2 cellular contexts compared by ENCODE assay signal in the genomic region with DNA sequence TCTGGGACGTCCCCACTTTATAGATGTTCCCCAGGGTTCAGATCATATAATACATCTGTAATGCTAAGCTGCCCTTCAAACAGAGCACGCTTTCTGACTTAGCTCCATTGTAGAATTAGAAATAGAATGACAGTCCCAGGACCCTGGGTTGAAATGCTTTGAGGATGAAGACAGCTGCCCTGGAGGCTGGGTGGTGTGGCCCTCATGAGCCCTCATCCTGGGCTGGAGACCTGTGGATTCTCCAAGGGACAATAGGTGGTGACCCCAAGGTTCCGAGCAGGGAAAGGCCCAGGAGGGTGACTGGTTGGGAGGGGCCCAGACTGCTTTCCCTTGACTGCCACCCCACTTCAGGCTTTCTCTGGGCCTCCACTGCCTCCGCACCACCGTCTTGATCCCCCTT.
TF ChIP-seq lines count a peak whose summit lies in the region.

No MANE protein-coding gene starts in this region.

TF ChIP-seq in IMR-90, 13 proteins besides CTCF, POLR2A, EP300 and RAD21:
- TF ChIP-seq BHLHE40 (IDR thresholded peaks at IDR 0.05; ENCODE audit: low read depth, low read length) = no peak
- TF ChIP-seq SMC3 (IDR thresholded peaks at IDR 0.05; ENCODE audit: low read depth, low read length) = no peak
- TF ChIP-seq RCOR1 (IDR thresholded peaks at IDR 0.05; ENCODE audit: insufficient replicate concordance, low read length) = no peak
- TF ChIP-seq, protein P1, sequence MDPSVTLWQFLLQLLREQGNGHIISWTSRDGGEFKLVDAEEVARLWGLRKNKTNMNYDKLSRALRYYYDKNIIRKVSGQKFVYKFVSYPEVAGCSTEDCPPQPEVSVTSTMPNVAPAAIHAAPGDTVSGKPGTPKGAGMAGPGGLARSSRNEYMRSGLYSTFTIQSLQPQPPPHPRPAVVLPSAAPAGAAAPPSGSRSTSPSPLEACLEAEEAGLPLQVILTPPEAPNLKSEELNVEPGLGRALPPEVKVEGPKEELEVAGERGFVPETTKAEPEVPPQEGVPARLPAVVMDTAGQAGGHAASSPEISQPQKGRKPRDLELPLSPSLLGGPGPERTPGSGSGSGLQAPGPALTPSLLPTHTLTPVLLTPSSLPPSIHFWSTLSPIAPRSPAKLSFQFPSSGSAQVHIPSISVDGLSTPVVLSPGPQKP (IDR thresholded peaks at IDR 0.05; ENCODE audit: borderline replicate concordance, low read depth, low read length) = no peak
- no peak for TF ChIP-seq MAZ (IDR thresholded peaks at IDR 0.05; ENCODE audit: borderline replicate concordance, low read depth, low read length)
- no peak for TF ChIP-seq NFE2L2 (IDR thresholded peaks at IDR 0.05; ENCODE audit: low read depth, low read length)
- TF ChIP-seq, protein P2, sequence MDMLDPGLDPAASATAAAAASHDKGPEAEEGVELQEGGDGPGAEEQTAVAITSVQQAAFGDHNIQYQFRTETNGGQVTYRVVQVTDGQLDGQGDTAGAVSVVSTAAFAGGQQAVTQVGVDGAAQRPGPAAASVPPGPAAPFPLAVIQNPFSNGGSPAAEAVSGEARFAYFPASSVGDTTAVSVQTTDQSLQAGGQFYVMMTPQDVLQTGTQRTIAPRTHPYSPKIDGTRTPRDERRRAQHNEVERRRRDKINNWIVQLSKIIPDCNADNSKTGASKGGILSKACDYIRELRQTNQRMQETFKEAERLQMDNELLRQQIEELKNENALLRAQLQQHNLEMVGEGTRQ (IDR thresholded peaks at IDR 0.05; ENCODE audit: low read depth, low read length) = no peak
- TF ChIP-seq CHD1 (IDR thresholded peaks at IDR 0.05; ENCODE audit: low read depth, low read length) = no peak
- no peak for TF ChIP-seq RFX5 (IDR thresholded peaks at IDR 0.05; ENCODE audit: low read depth, low read length)
- no peak for TF ChIP-seq CEBPB (IDR thresholded peaks at IDR 0.05; ENCODE audit: low read depth, low read length)
- no peak for TF ChIP-seq MAFK (IDR thresholded peaks at IDR 0.05; ENCODE audit: low read depth, low read length)
- TF ChIP-seq FOS (IDR thresholded peaks at IDR 0.05; ENCODE audit: low read depth, low read length) = no peak
- TF ChIP-seq MXI1 (IDR thresholded peaks at IDR 0.05; ENCODE audit: borderline replicate concordance, low read depth, low read length) = no peak

TF ChIP-seq in K562, 482 proteins besides CTCF, POLR2A, EP300 and RAD21:
- TF ChIP-seq, protein P3, sequence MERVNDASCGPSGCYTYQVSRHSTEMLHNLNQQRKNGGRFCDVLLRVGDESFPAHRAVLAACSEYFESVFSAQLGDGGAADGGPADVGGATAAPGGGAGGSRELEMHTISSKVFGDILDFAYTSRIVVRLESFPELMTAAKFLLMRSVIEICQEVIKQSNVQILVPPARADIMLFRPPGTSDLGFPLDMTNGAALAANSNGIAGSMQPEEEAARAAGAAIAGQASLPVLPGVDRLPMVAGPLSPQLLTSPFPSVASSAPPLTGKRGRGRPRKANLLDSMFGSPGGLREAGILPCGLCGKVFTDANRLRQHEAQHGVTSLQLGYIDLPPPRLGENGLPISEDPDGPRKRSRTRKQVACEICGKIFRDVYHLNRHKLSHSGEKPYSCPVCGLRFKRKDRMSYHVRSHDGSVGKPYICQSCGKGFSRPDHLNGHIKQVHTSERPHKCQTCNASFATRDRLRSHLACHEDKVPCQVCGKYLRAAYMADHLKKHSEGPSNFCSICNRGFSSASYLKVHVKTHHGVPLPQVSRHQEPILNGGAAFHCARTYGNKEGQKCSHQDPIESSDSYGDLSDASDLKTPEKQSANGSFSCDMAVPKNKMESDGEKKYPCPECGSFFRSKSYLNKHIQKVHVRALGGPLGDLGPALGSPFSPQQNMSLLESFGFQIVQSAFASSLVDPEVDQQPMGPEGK (CRISPR knock-in tag; IDR thresholded peaks at IDR 0.05; ENCODE audit: borderline replicate concordance) = no peak
- TF ChIP-seq SREBF1 (IDR thresholded peaks at IDR 0.05; ENCODE audit: borderline replicate concordance, low read depth, low read length) = no peak
- no peak for TF ChIP-seq ZNF695 (CRISPR knock-in tag; IDR thresholded peaks at IDR 0.05)
- peak; percentile 13; the same call in 1 of the 2 replicates for TF ChIP-seq GABPB1 (CRISPR knock-in tag; IDR thresholded peaks at IDR 0.05)
- TF ChIP-seq RBFOX2 (IDR thresholded peaks at IDR 0.05; ENCODE audit: low read depth, low read length) = 0 out of 2 replicates have a peak, but pooled peaks have one; percentile 0
